Comparison of ENCODE assay signal across 8 cellular contexts in genomic region chr5:88140863-88141694, GRCh38.
DNase-seq lines count a peak whose midpoint lies in the region; ATAC-seq and TF ChIP-seq lines count a peak whose summit lies in the region.

No MANE protein-coding gene starts in this region.

- peak; percentile 94 for ATAC-seq in activated CD8-positive, alpha-beta T cell treated with anti-CD3 and anti-CD28 coated beads, Interleukin-2, amount 10 ng/mL, durations not matched to agents 7 days and 5 days

- H3K27me3 ChIP-seq in effector memory CD4-positive, alpha-beta T cell (replicated peaks; ENCODE audit: control insufficient read depth, insufficient read depth, low read length, poor library complexity, severe bottlenecking) = peaks cover 30% of the 10 kb centered on the region

- CTCF ChIA-PET in activated CD8-positive, alpha-beta T cell treated with anti-CD3 and anti-CD28 coated beads, Interleukin-2, amount 10 ng/mL, durations not matched to agents 7 days and 5 days (lab: Charles Lee) = interaction anchor here (1.5 kb wide), 1 partner anchor 360 kb away, joined by 5 read pairs; no protein-coding TSS in a partner anchor

- peaks cover 28% of the 10 kb centered on the region for H3K27me3 Mint-ChIP-seq in activated CD8-positive, alpha-beta T cell treated with anti-CD3 and anti-CD28 coated beads, Interleukin-2, amount 10 ng/mL, durations not matched to agents 7 days and 5 days (ENCODE audit: low read depth)

- H3K9me3 Mint-ChIP-seq in activated CD8-positive, alpha-beta T cell treated with anti-CD3 and anti-CD28 coated beads, Interleukin-2, amount 10 ng/mL, durations not matched to agents 7 days and 5 days (ENCODE audit: insufficient read depth) = no peaks in the 10 kb centered on the region

- H3K9me3 ChIP-seq in effector memory CD4-positive, alpha-beta T cell (ENCODE audit: control insufficient read depth, low read length) = peaks cover 7% of the 10 kb centered on the region

- H3K4me1 ChIP-seq in effector memory CD4-positive, alpha-beta T cell (ENCODE audit: control insufficient read depth, insufficient read depth, low read length, poor library complexity, severe bottlenecking) = peaks cover 14% of the 10 kb centered on the region

- no peak overlapping the region for H3K4me3 Mint-ChIP-seq in activated CD8-positive, alpha-beta T cell treated with anti-CD3 and anti-CD28 coated beads, Interleukin-2, amount 10 ng/mL, durations not matched to agents 7 days and 5 days

- peak overlapping the region; percentile 52 for H3K4me3 ChIP-seq in effector memory CD4-positive, alpha-beta T cell (ENCODE audit: insufficient read depth, low read depth, low read length, poor library complexity, severe bottlenecking)

- H3K27ac ChIP-seq in effector memory CD4-positive, alpha-beta T cell (ENCODE audit: insufficient read depth, low read length, poor library complexity, severe bottlenecking) = no peak overlapping the region

- H3K27ac Mint-ChIP-seq in activated CD8-positive, alpha-beta T cell treated with anti-CD3 and anti-CD28 coated beads, Interleukin-2, amount 10 ng/mL, durations not matched to agents 7 days and 5 days = no peak overlapping the region

- POLR2A ChIA-PET in activated CD8-positive, alpha-beta T cell treated with anti-CD3 and anti-CD28 coated beads, Interleukin-2, amount 10 ng/mL, durations not matched to agents 7 days and 5 days (lab: Charles Lee) = no interaction called here

- TF ChIP-seq CTCF in GM20000 (IDR thresholded peaks at IDR 0.05; ENCODE audit: extremely low read depth, missing control alignments) = peak; percentile 71

- no peaks in the 10 kb centered on the region for H3K36me3 ChIP-seq in effector memory CD4-positive, alpha-beta T cell (ENCODE audit: control insufficient read depth, insufficient read depth, low read length)

- peak; percentile 76 for DNase-seq in CMK (ENCODE audit: low read depth)
- DNase-seq in GM20000 (ENCODE audit: low spot score) = peak; percentile 77
- DNase-seq in HPDE6-E6E7 (ENCODE audit: extremely low spot score) = peak; percentile 90
- DNase-seq in NCI-H82 treated with DMSO at 0.1 percent for 48 hours (lab: John Stamatoyannopoulos, UW; ENCODE audit: unreplicated experiment) = peak; percentile 91
- peak; percentile 97 for DNase-seq in activated CD8-positive, alpha-beta T cell treated with anti-CD3 and anti-CD28 coated beads, Interleukin-2, amount 10 ng/mL, durations not matched to agents 7 days and 5 days
- DNase-seq in effector memory CD4-positive, alpha-beta T cell = peak; percentile 71 to 79 (median 73)
- DNase-seq in medulla oblongata (ENCODE audit: extremely low spot score) = peak; percentile 98
- peak; percentile 43 to 77 (median 48) for DNase-seq in stimulated activated CD4-positive, alpha-beta T cell treated with anti-CD3 and anti-CD28 coated beads, TNF-alpha, amount 100 ng/mL, for 24 hours (ENCODE audit: low read depth in 3 of 3)

- peaks cover 4% of the 10 kb centered on the region for H3K36me3 Mint-ChIP-seq in activated CD8-positive, alpha-beta T cell treated with anti-CD3 and anti-CD28 coated beads, Interleukin-2, amount 10 ng/mL, durations not matched to agents 7 days and 5 days (ENCODE audit: low read depth)

- peaks cover 22% of the 10 kb centered on the region for H3K4me1 Mint-ChIP-seq in activated CD8-positive, alpha-beta T cell treated with anti-CD3 and anti-CD28 coated beads, Interleukin-2, amount 10 ng/mL, durations not matched to agents 7 days and 5 days (ENCODE audit: low read depth)

Comparison
In these comparisons a context has a peak if more than half of its experiments do, and no peak if none do; other contexts are left out.
1. DNase-seq: peak in every context shown above with its lines; median percentile 98 in medulla oblongata; 97 in activated CD8-positive, alpha-beta T cell treated with anti-CD3 and anti-CD28 coated beads, Interleukin-2, amount 10 ng/mL, durations not matched to agents 7 days and 5 days; 91 in NCI-H82 treated with DMSO at 0.1 percent for 48 hours; 90 in HPDE6-E6E7; 77 in GM20000; 76 in CMK; 73 in effector memory CD4-positive, alpha-beta T cell; 48 in stimulated activated CD4-positive, alpha-beta T cell treated with anti-CD3 and anti-CD28 coated beads, TNF-alpha, amount 100 ng/mL, for 24 hours.